Comparison of ENCODE assay signal across 8 cellular contexts in the genomic region with DNA sequence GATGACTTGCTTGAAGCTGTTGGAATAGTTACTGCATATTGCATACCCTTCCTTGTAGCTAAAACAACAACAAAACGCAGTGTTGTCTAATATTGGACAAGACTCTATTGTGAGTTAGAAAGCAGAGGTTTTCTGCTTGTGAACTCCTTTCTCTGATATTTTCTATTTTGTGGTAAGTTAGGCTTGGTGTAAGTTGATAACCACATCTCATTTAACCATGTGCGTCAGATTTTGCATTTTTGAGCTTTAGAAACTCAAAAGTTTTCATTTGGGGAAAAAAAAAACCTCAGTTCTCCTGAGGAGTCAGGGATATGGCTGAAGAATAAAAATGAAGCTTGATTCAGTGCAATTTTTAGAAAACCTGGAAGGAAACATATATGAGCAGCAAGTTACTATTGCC. TPM values are rescaled to one million over a fixed set of nuclear protein-coding genes. Genes with fewer than 3 reads are reported as not detected.
DNase-seq lines count a peak whose midpoint lies in the region; ATAC-seq and TF ChIP-seq lines count a peak whose summit lies in the region.

No MANE protein-coding gene starts in this region.

- H3K27me3 ChIP-seq in H7 (ENCODE audit: control insufficient read depth, insufficient read depth, low read length) (no peaks in the 10 kb centered on the region), skeletal muscle satellite cell (ENCODE audit: control insufficient read depth, insufficient read depth, low read length) (no peaks in the 10 kb centered on the region)

- CTCF ChIA-PET in activated CD4-positive, alpha-beta memory T cell treated with anti-CD3 and anti-CD28 coated beads for 36 hours (lab: Charles Lee): interaction anchor here (0.6 to 1.1 kb wide), 2 partner anchors 58 to 79 kb away, joined by 4 to 5 read pairs; no protein-coding TSS in a partner anchor

- H3K4me3 ChIP-seq in H7 (ENCODE audit: insufficient read depth, low read depth, low read length) (peak overlapping the region; percentile 97), skeletal muscle satellite cell (ENCODE audit: low read length) (peak overlapping the region; percentile 99)

- H3K9me3 Mint-ChIP-seq in activated CD4-positive, alpha-beta memory T cell treated with anti-CD3 and anti-CD28 coated beads for 36 hours: no peaks in the 10 kb centered on the region
- H3K9me3 Mint-ChIP-seq in glutamatergic neuron (ENCODE audit: unreplicated experiment): peaks cover 17% of the 10 kb centered on the region

- H3K4me2 ChIP-seq in skeletal muscle satellite cell (ENCODE audit: low read length): peak overlapping the region; percentile 99

- H3K4me3 Mint-ChIP-seq in activated CD4-positive, alpha-beta memory T cell treated with anti-CD3 and anti-CD28 coated beads for 36 hours: peak overlapping the region; percentile 92
- H3K4me3 Mint-ChIP-seq in glutamatergic neuron (ENCODE audit: unreplicated experiment): peak overlapping the region; percentile 98

- TF ChIP-seq CTCF in glutamatergic neuron (IDR thresholded peaks at IDR 0.05; ENCODE audit: partially characterized antibody, unreplicated experiment): no peak

- H3K36me3 ChIP-seq in H7 (replicated peaks; ENCODE audit: control insufficient read depth, insufficient read depth, low read length) (peaks cover 4% of the 10 kb centered on the region), skeletal muscle satellite cell (ENCODE audit: insufficient read depth, low read length) (peaks cover 21% of the 10 kb centered on the region)

- no peaks in the 10 kb centered on the region for H3K27me3 Mint-ChIP-seq in activated CD4-positive, alpha-beta memory T cell treated with anti-CD3 and anti-CD28 coated beads for 36 hours
- H3K27me3 Mint-ChIP-seq in glutamatergic neuron (ENCODE audit: unreplicated experiment): peaks cover 13% of the 10 kb centered on the region

- no peaks in the 10 kb centered on the region for H3K9me3 ChIP-seq in skeletal muscle satellite cell (replicated peaks; ENCODE audit: low read length)

- intact Hi-C loops in activated CD4-positive, alpha-beta memory T cell treated with anti-CD3 and anti-CD28 coated beads for 36 hours (cut with micrococcal nuclease): loop anchor here (2.0 to 5.0 kb wide), 3 partner anchors 57 to 247 kb away; no protein-coding TSS in a partner anchor
- intact Hi-C loops in left colon (cut with DNase I, micrococcal nuclease): no loop called here

- peaks cover 22% of the 10 kb centered on the region for H3K4me1 ChIP-seq in skeletal muscle satellite cell (ENCODE audit: control insufficient read depth, insufficient read depth, low read length)

- H3K9ac ChIP-seq in skeletal muscle satellite cell (ENCODE audit: low read depth, low read length): peak overlapping the region; percentile 100

- ATAC-seq in GM21529 (IDR thresholded peaks at IDR 0.05; ENCODE audit: unreplicated experiment) (no peak), GM18867 (IDR thresholded peaks at IDR 0.05; ENCODE audit: unreplicated experiment) (no peak), left colon (no peak)

- H3K27ac Mint-ChIP-seq in activated CD4-positive, alpha-beta memory T cell treated with anti-CD3 and anti-CD28 coated beads for 36 hours: peak overlapping the region; percentile 98
- peak overlapping the region; percentile 95 for H3K27ac Mint-ChIP-seq in glutamatergic neuron (ENCODE audit: unreplicated experiment)

- H3K36me3 Mint-ChIP-seq in activated CD4-positive, alpha-beta memory T cell treated with anti-CD3 and anti-CD28 coated beads for 36 hours: peaks cover 32% of the 10 kb centered on the region
- peaks cover 4% of the 10 kb centered on the region for H3K36me3 Mint-ChIP-seq in glutamatergic neuron (ENCODE audit: unreplicated experiment)

- peaks cover 47% of the 10 kb centered on the region for H3K4me1 Mint-ChIP-seq in activated CD4-positive, alpha-beta memory T cell treated with anti-CD3 and anti-CD28 coated beads for 36 hours (ENCODE audit: low read depth)
- peaks cover 13% of the 10 kb centered on the region for H3K4me1 Mint-ChIP-seq in glutamatergic neuron (ENCODE audit: low read depth, unreplicated experiment)

- DNase-seq in H7 (no peak), glutamatergic neuron (no peak), left colon (no peak), HuH-7 (ENCODE audit: low spot score) (no peak)
- no peak for DNase-seq in activated CD4-positive, alpha-beta memory T cell treated with anti-CD3 and anti-CD28 coated beads for 36 hours

- POLR2A ChIA-PET in activated CD4-positive, alpha-beta memory T cell treated with anti-CD3 and anti-CD28 coated beads for 36 hours (lab: Charles Lee): interaction anchor here (1.0 to 3.6 kb wide), 6 partner anchors 8 to 247 kb away, joined by 3 to 31 read pairs (median 6); a partner anchor contains a TSS

RNA-seq across cellular contexts. Expression of a gene that starts 1.5 kb away (rescaled TPM):
- 60.5 and 68.8 TPM in 2 replicates for total RNA-seq in H7 (2014; rRNA removed; shearing (Covaris generic))
- total RNA-seq in activated CD4-positive, alpha-beta memory T cell treated with anti-CD3 and anti-CD28 coated beads for 36 hours: 100 to 1,000 TPM; 169 to 187 TPM
- 291 TPM for total RNA-seq in glutamatergic neuron (ENCODE audit: unreplicated experiment)
- 15.7 and 26.4 TPM in 2 replicates for total RNA-seq in skeletal muscle satellite cell (2012; rRNA removed)
- total RNA-seq in left colon: 100 to 1,000 TPM; 118 to 131 TPM
